ENCODE assay signal across 8 cellular contexts in genomic region chr10:104121485-104122272, GRCh38. TPM values are rescaled to one million over a fixed set of nuclear protein-coding genes. Genes with fewer than 3 reads are reported as not detected.
DNase-seq lines count a peak whose midpoint lies in the region; ATAC-seq and TF ChIP-seq lines count a peak whose summit lies in the region.

Gene SFR1, plus strand, starts transcription at chr10:104122171. Its CDS starts 13 bp downstream, at chr10:104122184.

- CTCF ChIA-PET in Caco-2 (lab: Charles Lee): interaction anchor here (0.7 to 2.4 kb wide), 12 partner anchors 9 to 409 kb away, joined by 3 to 14 read pairs (median 8); partner anchors contain the start of gene GSTO1
- CTCF ChIA-PET in activated CD8-positive, alpha-beta memory T cell treated with anti-CD3 and anti-CD28 coated beads for 36 hours (lab: Charles Lee): interaction anchor here (0.9 to 1.6 kb wide), 5 partner anchors 12 to 233 kb away, joined by 3 to 8 read pairs (median 4); no protein-coding TSS in a partner anchor

- no peaks in the 10 kb centered on the region for H3K9me3 ChIP-seq in Caco-2

- no peaks in the 10 kb centered on the region for H3K36me3 Mint-ChIP-seq in Caco-2 (ENCODE audit: insufficient read depth, unreplicated experiment)

- H3K4me1 Mint-ChIP-seq in Caco-2 (ENCODE audit: low read depth, unreplicated experiment): no peaks in the 10 kb centered on the region

- peak within 1 kb of the TSS; percentile 79 for H3K4me3 Mint-ChIP-seq in Caco-2 (ENCODE audit: unreplicated experiment)

- peaks cover 13% of the 10 kb centered on the region; the same call in 1 of the 2 replicates for H3K4me1 ChIP-seq in Caco-2

- peak; percentile 90 for ATAC-seq in GM21360 (IDR thresholded peaks at IDR 0.05; ENCODE audit: unreplicated experiment)

- intact Hi-C loops in Caco-2 (cut with micrococcal nuclease; ENCODE audit: unreplicated experiment): loop anchor here (1.0 to 5.0 kb wide), 9 partner anchors 11 to 233 kb away; partner anchors contain the start of gene SLK

- no peaks in the 10 kb centered on the region for H3K27me3 ChIP-seq in Caco-2 (replicated peaks; ENCODE audit: control insufficient read depth, insufficient read depth, low read length)

- H3K27me3 Mint-ChIP-seq in Caco-2 (ENCODE audit: insufficient read depth, unreplicated experiment): no peaks in the 10 kb centered on the region

- peak within 1 kb of the TSS; percentile 92 for H3K4me3 ChIP-seq in Caco-2 (ENCODE audit: low read depth, low read length)

- no peaks in the 10 kb centered on the region; the same call in 1 of the 2 replicates for H3K36me3 ChIP-seq in Caco-2 (ENCODE audit: control insufficient read depth, insufficient read depth, low read length)

- DNase-seq in Caco-2 (peak; percentile 98 to 99), HT1080 (ENCODE audit: low read depth) (peak; percentile 100), NOMO-1 (lab: John Stamatoyannopoulos, UW; ENCODE audit: unreplicated experiment in 2 of 2) (peak; percentile 96 to 99), lung microvascular endothelial cell (ENCODE audit: low read depth in 2 of 2) (peak; percentile 100)
- DNase-seq in effector CD8-positive, alpha-beta T cell (lab: John Stamatoyannopoulos, UW): peak; percentile 99
- peak; percentile 97 to 98 (median 97) for DNase-seq in stimulated activated CD4-positive, alpha-beta T cell treated with anti-CD3 and anti-CD28 coated beads, TNF-alpha, amount 100 ng/mL, for 48 hours (ENCODE audit: low read depth in 3 of 3)

- TF ChIP-seq CTCF in Caco-2 (IDR thresholded peaks at IDR 0.05; ENCODE audit: insufficient read depth in 1 of 2, low read depth in 1 of 2, low read length in 1 of 2, severe bottlenecking in 1 of 2, unreplicated experiment in 1 of 2): peak; percentile 60 to 62

- no peaks in the 10 kb centered on the region for H3K9me3 Mint-ChIP-seq in Caco-2 (ENCODE audit: unreplicated experiment)

- H3K27ac Mint-ChIP-seq in Caco-2 (ENCODE audit: unreplicated experiment): peak within 1 kb of the TSS; percentile 96

- BruUV-seq in Caco-2 (replicated peaks; lab: Mats Ljungman, UMichigan): no TSS peak

- POLR2A ChIA-PET in Caco-2 (lab: Charles Lee): interaction anchor here (0.5 to 1.8 kb wide), 4 partner anchors 12 to 499 kb away, joined by 3 to 11 read pairs (median 4); partner anchors contain the start of genes CFAP43 and GSTO2
- POLR2A ChIA-PET in activated CD8-positive, alpha-beta memory T cell treated with anti-CD3 and anti-CD28 coated beads for 36 hours (lab: Charles Lee): interaction anchor here (0.5 to 2.0 kb wide), 13 partner anchors 12 to 234 kb away, joined by 3 to 7 read pairs (median 3); no protein-coding TSS in a partner anchor

RNA-seq across cellular contexts. Expression of gene SFR1, which starts in this region (rescaled TPM):
- total RNA-seq in Caco-2 (2022) (7.3 and 8.7 TPM in 2 replicates), lung microvascular endothelial cell (3.4 and 4.1 TPM in 2 replicates)
- 16.3 and 17.3 TPM in 2 replicates for total RNA-seq in HT1080 (2014; rRNA removed; shearing (Covaris generic))
- 23.8 and 26.4 TPM in 2 replicates for polyA plus RNA-seq in HT1080 (2015; cell fraction: cytosol; rRNA removed)
- polyA plus RNA-seq in HT1080 (2015; cell fraction: nucleus; rRNA removed): 22.2 and 25.8 TPM in 2 replicates
- total RNA-seq in activated CD8-positive, alpha-beta memory T cell treated with anti-CD3 and anti-CD28 coated beads for 36 hours: 10 to 100 TPM; 13.5 to 15.2 TPM

Comparison
In these comparisons a context has a peak if more than half of its experiments do, and no peak if none do; other contexts are left out.
1. Peak in every context shown above with its lines: DNase-seq, ATAC-seq and H3K4me3 ChIP-seq.